ENCODE assay signal across 11 cellular contexts in genomic region chr14:61512508-61512907, GRCh38.
DNase-seq lines count a peak whose midpoint lies in the region; ATAC-seq and TF ChIP-seq lines count a peak whose summit lies in the region.
"Had no signal": no experiment of that assay in that cellular context is flagged by ENCODE, and none has a peak within 500 bp of the region (broad histone marks: within the 10 kb centered on the region; RNA-seq: fewer than 3 reads in every experiment).

No MANE protein-coding gene starts in this region.

- peak overlapping the region; percentile 93 for H3K27ac Mint-ChIP-seq in activated CD8-positive, alpha-beta T cell treated with anti-CD3 and anti-CD28 coated beads for 36 hours
- no peak overlapping the region for H3K27ac Mint-ChIP-seq in activated CD8-positive, alpha-beta T cell treated with anti-CD3 and anti-CD28 coated beads, Interleukin-2, amount 10 ng/mL, durations not matched to agents 7 days and 5 days
- peak overlapping the region; percentile 68 for H3K27ac Mint-ChIP-seq in activated T-helper 2 cell treated with anti-CD3 and anti-CD28 coated beads, Interferon-gamma antibody, Interleukin-2, Interleukin-4, amounts not matched to agents 10 μg/mL and 5 μg/mL and 100 μg/mL, durations not matched to agents 14 hours and 24 hours and 36 hours
- peak overlapping the region; percentile 78 for H3K27ac Mint-ChIP-seq in stimulated activated effector memory CD8-positive, alpha-beta T cell treated with anti-CD3 and anti-CD28 coated beads, Interleukin-12 subunit alpha, Interleukin-12 subunit beta, amount 100 ng/mL, for 72 hours

- H3K4me1 Mint-ChIP-seq in activated CD8-positive, alpha-beta T cell treated with anti-CD3 and anti-CD28 coated beads for 36 hours (ENCODE audit: low read depth), result peaks cover 94% of the 10 kb centered on the region
- peaks cover 83% of the 10 kb centered on the region for H3K4me1 Mint-ChIP-seq in activated CD8-positive, alpha-beta T cell treated with anti-CD3 and anti-CD28 coated beads, Interleukin-2, amount 10 ng/mL, durations not matched to agents 7 days and 5 days (ENCODE audit: low read depth)
- peaks cover 62% of the 10 kb centered on the region for H3K4me1 Mint-ChIP-seq in activated T-helper 2 cell treated with anti-CD3 and anti-CD28 coated beads, Interferon-gamma antibody, Interleukin-2, Interleukin-4, amounts not matched to agents 10 μg/mL and 5 μg/mL and 100 μg/mL, durations not matched to agents 14 hours and 24 hours and 36 hours (ENCODE audit: low read depth)
- peaks cover 78% of the 10 kb centered on the region for H3K4me1 Mint-ChIP-seq in stimulated activated effector memory CD8-positive, alpha-beta T cell treated with anti-CD3 and anti-CD28 coated beads, Interleukin-12 subunit alpha, Interleukin-12 subunit beta, amount 100 ng/mL, for 72 hours

- DNase-seq in activated CD8-positive, alpha-beta T cell treated with anti-CD3 and anti-CD28 coated beads for 36 hours, result no peak
- no peak for DNase-seq in activated CD8-positive, alpha-beta T cell treated with anti-CD3 and anti-CD28 coated beads, Interleukin-2, amount 10 ng/mL, durations not matched to agents 7 days and 5 days
- DNase-seq in activated T-helper 2 cell treated with anti-CD3 and anti-CD28 coated beads, Interferon-gamma antibody, Interleukin-2, Interleukin-4, amounts not matched to agents 10 μg/mL and 5 μg/mL and 100 μg/mL, durations not matched to agents 14 hours and 24 hours and 36 hours (ENCODE audit: low spot score), result no peak
- DNase-seq in fibroblast of pulmonary artery (ENCODE audit: low read depth) (peak; percentile 83), hepatic stellate cell (ENCODE audit: low spot score) (no peak), occipital lobe (lab: John Stamatoyannopoulos, UW) (no peak)
- no peak for DNase-seq in stimulated activated effector memory CD8-positive, alpha-beta T cell treated with anti-CD3 and anti-CD28 coated beads, Interleukin-12 subunit alpha, Interleukin-12 subunit beta, amount 100 ng/mL, for 72 hours (ENCODE audit: low spot score in 2 of 2)
- DNase-seq: activated CD8-positive, alpha-beta memory T cell treated with anti-CD3 and anti-CD28 coated beads, Interleukin-2, amount 50 U/mL, for 4 hours; NCI-H526; T-helper 2 cell had no signal

- POLR2A ChIA-PET in activated CD8-positive, alpha-beta T cell treated with anti-CD3 and anti-CD28 coated beads for 36 hours (lab: Charles Lee), result interaction anchor here (0.6 to 3.4 kb wide), 11 partner anchors 9 to 268 kb away, joined by 3 to 23 read pairs (median 4); no protein-coding TSS in a partner anchor
- POLR2A ChIA-PET in activated CD8-positive, alpha-beta T cell treated with anti-CD3 and anti-CD28 coated beads, Interleukin-2, amount 10 ng/mL, durations not matched to agents 7 days and 5 days (lab: Charles Lee), result interaction anchor here (1.2 kb wide), 2 partner anchors 34 to 183 kb away, joined by 3 read pairs; partner anchors contain the start of gene HIF1A

- CTCF ChIA-PET in activated CD8-positive, alpha-beta T cell treated with anti-CD3 and anti-CD28 coated beads for 36 hours (lab: Charles Lee), result interaction anchor here (1.0 to 5.0 kb wide), 9 partner anchors 9 to 325 kb away, joined by 3 to 39 read pairs (median 3); no protein-coding TSS in a partner anchor
- CTCF ChIA-PET in activated CD8-positive, alpha-beta T cell treated with anti-CD3 and anti-CD28 coated beads, Interleukin-2, amount 10 ng/mL, durations not matched to agents 7 days and 5 days (lab: Charles Lee), result interaction anchor here (0.6 to 3.2 kb wide), 7 partner anchors 9 to 366 kb away, joined by 3 to 14 read pairs (median 4); no protein-coding TSS in a partner anchor

- H3K4me3 Mint-ChIP-seq in activated CD8-positive, alpha-beta T cell treated with anti-CD3 and anti-CD28 coated beads for 36 hours, result peak overlapping the region; percentile 41
- no peak overlapping the region for H3K4me3 Mint-ChIP-seq in activated CD8-positive, alpha-beta T cell treated with anti-CD3 and anti-CD28 coated beads, Interleukin-2, amount 10 ng/mL, durations not matched to agents 7 days and 5 days
- H3K4me3 Mint-ChIP-seq in activated T-helper 2 cell treated with anti-CD3 and anti-CD28 coated beads, Interferon-gamma antibody, Interleukin-2, Interleukin-4, amounts not matched to agents 10 μg/mL and 5 μg/mL and 100 μg/mL, durations not matched to agents 14 hours and 24 hours and 36 hours (ENCODE audit: low read depth), result no peak overlapping the region
- H3K4me3 Mint-ChIP-seq in stimulated activated effector memory CD8-positive, alpha-beta T cell treated with anti-CD3 and anti-CD28 coated beads, Interleukin-12 subunit alpha, Interleukin-12 subunit beta, amount 100 ng/mL, for 72 hours, result peak overlapping the region; percentile 56

- ATAC-seq in activated CD8-positive, alpha-beta T cell treated with anti-CD3 and anti-CD28 coated beads for 36 hours, result no peak
- no peak for ATAC-seq in activated CD8-positive, alpha-beta T cell treated with anti-CD3 and anti-CD28 coated beads, Interleukin-2, amount 10 ng/mL, durations not matched to agents 7 days and 5 days
- ATAC-seq in stimulated activated effector memory CD8-positive, alpha-beta T cell treated with anti-CD3 and anti-CD28 coated beads, Interleukin-12 subunit alpha, Interleukin-12 subunit beta, amount 100 ng/mL, for 72 hours, result no peak
- no peak for ATAC-seq in GM19035 (IDR thresholded peaks at IDR 0.05; ENCODE audit: unreplicated experiment)

- no peaks in the 10 kb centered on the region for H3K27me3 Mint-ChIP-seq in activated CD8-positive, alpha-beta T cell treated with anti-CD3 and anti-CD28 coated beads for 36 hours
- H3K27me3 Mint-ChIP-seq in activated CD8-positive, alpha-beta T cell treated with anti-CD3 and anti-CD28 coated beads, Interleukin-2, amount 10 ng/mL, durations not matched to agents 7 days and 5 days (ENCODE audit: low read depth), result no peaks in the 10 kb centered on the region
- H3K27me3 Mint-ChIP-seq in activated T-helper 2 cell treated with anti-CD3 and anti-CD28 coated beads, Interferon-gamma antibody, Interleukin-2, Interleukin-4, amounts not matched to agents 10 μg/mL and 5 μg/mL and 100 μg/mL, durations not matched to agents 14 hours and 24 hours and 36 hours (ENCODE audit: low read depth), result no peaks in the 10 kb centered on the region

- H3K9me3 Mint-ChIP-seq in activated CD8-positive, alpha-beta T cell treated with anti-CD3 and anti-CD28 coated beads for 36 hours, result no peaks in the 10 kb centered on the region
- H3K9me3 Mint-ChIP-seq in activated CD8-positive, alpha-beta T cell treated with anti-CD3 and anti-CD28 coated beads, Interleukin-2, amount 10 ng/mL, durations not matched to agents 7 days and 5 days (ENCODE audit: insufficient read depth), result no peaks in the 10 kb centered on the region
- no peaks in the 10 kb centered on the region for H3K9me3 Mint-ChIP-seq in activated T-helper 2 cell treated with anti-CD3 and anti-CD28 coated beads, Interferon-gamma antibody, Interleukin-2, Interleukin-4, amounts not matched to agents 10 μg/mL and 5 μg/mL and 100 μg/mL, durations not matched to agents 14 hours and 24 hours and 36 hours
- H3K9me3 Mint-ChIP-seq in stimulated activated effector memory CD8-positive, alpha-beta T cell treated with anti-CD3 and anti-CD28 coated beads, Interleukin-12 subunit alpha, Interleukin-12 subunit beta, amount 100 ng/mL, for 72 hours, result no peaks in the 10 kb centered on the region

- no peak overlapping the region for H3K4me3 ChIP-seq in fibroblast of pulmonary artery (replicated peaks; ENCODE audit: low read depth, low read length)

- intact Hi-C loops in activated CD8-positive, alpha-beta T cell treated with anti-CD3 and anti-CD28 coated beads for 36 hours (cut with micrococcal nuclease), result no loop called here
- intact Hi-C loops in activated T-helper 2 cell treated with anti-CD3 and anti-CD28 coated beads, Interferon-gamma antibody, Interleukin-2, Interleukin-4, amounts not matched to agents 10 μg/mL and 5 μg/mL and 100 μg/mL, durations not matched to agents 14 hours and 24 hours and 36 hours (cut with micrococcal nuclease), result no loop called here

- peaks cover 78% of the 10 kb centered on the region for H3K36me3 Mint-ChIP-seq in activated CD8-positive, alpha-beta T cell treated with anti-CD3 and anti-CD28 coated beads for 36 hours (ENCODE audit: low read depth)
- peaks cover 78% of the 10 kb centered on the region for H3K36me3 Mint-ChIP-seq in activated CD8-positive, alpha-beta T cell treated with anti-CD3 and anti-CD28 coated beads, Interleukin-2, amount 10 ng/mL, durations not matched to agents 7 days and 5 days (ENCODE audit: low read depth)
- peaks cover 60% of the 10 kb centered on the region for H3K36me3 Mint-ChIP-seq in activated T-helper 2 cell treated with anti-CD3 and anti-CD28 coated beads, Interferon-gamma antibody, Interleukin-2, Interleukin-4, amounts not matched to agents 10 μg/mL and 5 μg/mL and 100 μg/mL, durations not matched to agents 14 hours and 24 hours and 36 hours (ENCODE audit: low read depth)
- H3K36me3 Mint-ChIP-seq in stimulated activated effector memory CD8-positive, alpha-beta T cell treated with anti-CD3 and anti-CD28 coated beads, Interleukin-12 subunit alpha, Interleukin-12 subunit beta, amount 100 ng/mL, for 72 hours, result peaks cover 79% of the 10 kb centered on the region

- no peak for TF ChIP-seq CTCF in activated CD8-positive, alpha-beta T cell treated with anti-CD3 and anti-CD28 coated beads for 36 hours (IDR thresholded peaks at IDR 0.05)
- no peak for TF ChIP-seq CTCF in fibroblast of pulmonary artery (IDR thresholded peaks at IDR 0.05; ENCODE audit: low read length, missing control alignments)

Comparison
In these comparisons a context has a peak if more than half of its experiments do, and no peak if none do; other contexts are left out.
1. H3K4me3 Mint-ChIP-seq: peak in activated CD8-positive, alpha-beta T cell treated with anti-CD3 and anti-CD28 coated beads for 36 hours (single experiment) and stimulated activated effector memory CD8-positive, alpha-beta T cell treated with anti-CD3 and anti-CD28 coated beads, Interleukin-12 subunit alpha, Interleukin-12 subunit beta, amount 100 ng/mL, for 72 hours (single experiment); none in activated CD8-positive, alpha-beta T cell treated with anti-CD3 and anti-CD28 coated beads, Interleukin-2, amount 10 ng/mL, durations not matched to agents 7 days and 5 days (single experiment) and activated T-helper 2 cell treated with anti-CD3 and anti-CD28 coated beads, Interferon-gamma antibody, Interleukin-2, Interleukin-4, amounts not matched to agents 10 μg/mL and 5 μg/mL and 100 μg/mL, durations not matched to agents 14 hours and 24 hours and 36 hours (single experiment).